In genomic region chr2:154692927-154693326, GRCh38 we compare ENCODE assay signal across 26 cellular contexts. TPM values are rescaled to one million over a fixed set of nuclear protein-coding genes. Genes with fewer than 3 reads are reported as not detected.
DNase-seq lines count a peak whose midpoint lies in the region; ATAC-seq, FAIRE-seq and TF ChIP-seq lines count a peak whose summit lies in the region.
"Had no signal": no experiment of that assay in that cellular context is flagged by ENCODE, and none has a peak within 500 bp of the region (broad histone marks: within the 10 kb centered on the region; RNA-seq: fewer than 3 reads in every experiment).

No MANE protein-coding gene starts in this region.

- no peaks in the 10 kb centered on the region for H3F3A ChIP-seq in MM.1S (ENCODE audit: insufficient read depth, low read length)

- H3K27ac ChIP-seq in body of pancreas (no peak overlapping the region), MM.1S (ENCODE audit: low read length) (no peak overlapping the region)
- H3K27ac ChIP-seq: ascending aorta, heart left ventricle, neutrophil, testis had no signal

- no peak overlapping the region for H3K4me2 ChIP-seq in MM.1S (ENCODE audit: low read depth, low read length)

- WGBS in body of pancreas, 2 donors: 26 to 35% methylated on average over 5 of the region's 5 CpGs

- H3K4me3 ChIP-seq in body of pancreas (no peak overlapping the region), MM.1S (ENCODE audit: low read length) (no peak overlapping the region)
- H3K4me3 ChIP-seq: ascending aorta, heart left ventricle, testis had no signal

- H3K79me2 ChIP-seq in MM.1S (ENCODE audit: low read length): no peaks in the 10 kb centered on the region

- no peaks in the 10 kb centered on the region for H3K9me3 ChIP-seq in body of pancreas
- H3K9me3 ChIP-seq in MM.1S (replicated peaks; ENCODE audit: insufficient read depth, low read length): no peaks in the 10 kb centered on the region
- H3K9me3 ChIP-seq: ascending aorta, heart left ventricle, neutrophil, testis had no signal

- H3K4me1 ChIP-seq in body of pancreas (peaks cover 20% of the 10 kb centered on the region), MM.1S (ENCODE audit: low read length) (no peaks in the 10 kb centered on the region)
- H3K4me1 ChIP-seq: testis had no signal

- H4K20me1 ChIP-seq in MM.1S (ENCODE audit: insufficient read depth, low read length): no peaks in the 10 kb centered on the region

- TF ChIP-seq CTCF in body of pancreas (IDR thresholded peaks at IDR 0.05) (no peak), MM.1S (IDR thresholded peaks at IDR 0.05; ENCODE audit: low read length) (no peak)

- no peaks in the 10 kb centered on the region for H3K9me2 ChIP-seq in MM.1S (replicated peaks; ENCODE audit: insufficient read depth, low read length)

- intact Hi-C loops in body of pancreas (cut with DNase I) (no loop called here), left colon (cut with DNase I, micrococcal nuclease) (no loop called here)

- H3K27me3 ChIP-seq in body of pancreas (no peaks in the 10 kb centered on the region), MM.1S (replicated peaks; ENCODE audit: insufficient read depth, low read length) (no peaks in the 10 kb centered on the region)
- H3K27me3 ChIP-seq: ascending aorta, testis had no signal

- ATAC-seq in body of pancreas (peak; percentile 63), left colon (no peak), HG02981 (IDR thresholded peaks at IDR 0.05; ENCODE audit: unreplicated experiment) (no peak)
- ATAC-seq: activated CD4-positive, CD25-positive, alpha-beta regulatory T cell treated with anti-CD3 and anti-CD28 coated beads, Interleukin-2, amount 50 U/mL, for 24 hours; heart left ventricle; sciatic nerve; T-helper 17 cell had no signal

- no peaks in the 10 kb centered on the region for H3K36me3 ChIP-seq in body of pancreas (replicated peaks in 1 of 2; ENCODE audit: insufficient read depth in 1 of 2, low read depth in 2 of 2)
- H3K36me3 ChIP-seq in MM.1S (replicated peaks; ENCODE audit: insufficient read depth, low read length): no peaks in the 10 kb centered on the region
- H3K36me3 ChIP-seq: ascending aorta, heart left ventricle, neutrophil had no signal

- no peak for TF ChIP-seq POLR2A in H54 (IDR thresholded peaks at IDR 0.05; ENCODE audit: low read depth, low read length)
- TF ChIP-seq POLR2A in body of pancreas (IDR thresholded peaks at IDR 0.05): no peak

- no peak overlapping the region for H3K9ac ChIP-seq in MM.1S (ENCODE audit: low read length)

- H2AFZ ChIP-seq in MM.1S (ENCODE audit: low read length): no peak overlapping the region

- DNase-seq in H54 (ENCODE audit: insufficient read length, low spot score): peak; percentile 23
- DNase-seq in NCI-H446 (lab: John Stamatoyannopoulos, UW): peak; percentile 73 to 85
- DNase-seq in body of pancreas: peak in 3 of 4 donors; percentile 52 to 62 (median 53)
- DNase-seq in occipital lobe (lab: John Stamatoyannopoulos, UW): peak; percentile 5
- no peak for DNase-seq in MM.1S
- DNase-seq in left colon: no peak
- no peak for DNase-seq in glomerular visceral epithelial cell (ENCODE audit: extremely low spot score)
- DNase-seq: activated gamma-delta T cell treated with Interleukin-2 at 50 U/mL for 16 hours; erythroblast; H7; heart left ventricle; NCI-H2081 treated with DMSO at 0.1 percent for 48 hours; NCI-H82; stimulated activated CD4-positive, alpha-beta T cell treated with anti-CD3 and anti-CD28 coated beads, Interleukin-4, amount 100 ng/mL, for 24 hours; stimulated activated CD8-positive, alpha-beta memory T cell treated with anti-CD3 and anti-CD28 coated beads, Interleukin-4, amount 100 ng/mL, for 48 hours; T-helper 17 cell; testis had no signal

- peak; percentile 94 for FAIRE-seq in H54 (lab: Jason Lieb, UNC)
- FAIRE-seq: G401.6, GM12892, islet of Langerhans had no signal

RNA-seq across cellular contexts. Expression of gene KCNJ3, which starts 5.6 kb away (rescaled TPM):
- under 1 TPM; 0.33 to 0.78 TPM for total RNA-seq in body of pancreas
- total RNA-seq in occipital lobe: 22.8 TPM
- under 1 TPM; 0.70 to 0.73 TPM for total RNA-seq in left colon
- total RNA-seq: mesenteric fat pad, T-helper 17 cell had no signal

Comparison
In these comparisons a context has a peak if more than half of its experiments do, and no peak if none do; other contexts are left out.
1. DNase-seq: peak in H54 (single experiment), NCI-H446 (2 of 2), body of pancreas (3 of 4) and occipital lobe (single experiment); none in MM.1S (single experiment), left colon (0 of 2) and glomerular visceral epithelial cell (single experiment).
2. RNA of gene KCNJ3, which starts 5.6 kb away (total RNA-seq): 22.8 TPM in occipital lobe (single experiment); 0.33 to 0.78 TPM in body of pancreas and 0.70 to 0.73 TPM in left colon; every median in the first group is over 10 times any median in the second.